Comparison of ENCODE assay signal across 25 cellular contexts in the genomic region with DNA sequence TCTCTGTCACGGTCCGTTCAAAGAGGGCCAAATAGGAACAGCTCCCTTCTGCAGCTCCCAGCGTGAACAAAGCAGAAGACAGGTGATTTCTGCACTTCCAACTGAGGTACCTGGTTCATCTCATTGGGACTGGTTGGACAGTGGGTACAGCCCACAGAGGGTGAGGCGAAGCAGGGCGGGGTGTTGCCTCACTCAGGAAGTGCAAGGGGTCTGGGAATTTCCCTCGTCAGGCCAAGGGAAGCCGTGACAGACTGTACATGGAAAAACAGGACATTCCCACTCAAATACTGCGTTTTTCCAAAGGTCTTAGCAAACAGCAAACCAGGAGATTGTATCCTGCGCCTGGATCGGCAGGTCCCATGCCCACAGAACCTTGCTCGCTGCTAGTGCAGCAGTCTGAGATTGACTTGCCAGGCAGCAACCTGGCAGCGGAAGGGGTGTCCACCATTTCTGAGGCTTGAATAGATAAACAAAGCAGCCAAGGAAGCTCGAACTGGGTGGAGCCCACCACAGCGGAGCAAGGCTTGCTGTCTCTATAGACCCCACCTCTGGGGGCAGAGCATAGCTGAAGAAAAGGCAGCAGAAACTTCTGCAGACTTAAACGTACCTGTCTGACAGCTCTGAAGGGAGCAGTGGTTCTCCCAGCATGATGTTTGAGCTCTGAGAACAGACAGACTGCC. TPM values are rescaled to one million over a fixed set of nuclear protein-coding genes. Genes with fewer than 3 reads are reported as not detected.
DNase-seq lines count a peak whose midpoint lies in the region; ATAC-seq and TF ChIP-seq lines count a peak whose summit lies in the region.
"Had no signal": no experiment of that assay in that cellular context is flagged by ENCODE, and none has a peak within 500 bp of the region (broad histone marks: within the 10 kb centered on the region; RNA-seq: fewer than 3 reads in every experiment).

No MANE protein-coding gene starts in this region.

- H3K4me1 Mint-ChIP-seq in activated CD4-positive, alpha-beta T cell treated with anti-CD3 and anti-CD28 coated beads, Interleukin-2, amount 10 ng/mL, durations not matched to agents 24 days and 14 days = peaks cover 62% of the 10 kb centered on the region
- peaks cover 92 to 100% (median 100%) of the 10 kb centered on the region in 3 donors for H3K4me1 Mint-ChIP-seq in CD8-positive, alpha-beta memory T cell
- peaks cover 85% of the 10 kb centered on the region for H3K4me1 Mint-ChIP-seq in activated CD8-positive, alpha-beta T cell treated with anti-CD3 and anti-CD28 coated beads, Interleukin-2, amount 10 ng/mL, durations not matched to agents 7 days and 5 days (ENCODE audit: low read depth)
- H3K4me1 Mint-ChIP-seq: nephron progenitor cell had no signal

- peaks cover 59% of the 10 kb centered on the region for H3K4me1 ChIP-seq in CD8-positive, alpha-beta memory T cell (ENCODE audit: insufficient read depth, low read length)
- H3K4me1 ChIP-seq in uterus = no peaks in the 10 kb centered on the region
- H3K4me1 ChIP-seq: body of pancreas, colonic mucosa had no signal

- H3K36me3 ChIP-seq in CD8-positive, alpha-beta memory T cell (ENCODE audit: insufficient read depth, low read length) = peaks cover 16% of the 10 kb centered on the region
- no peaks in the 10 kb centered on the region for H3K36me3 ChIP-seq in uterus
- H3K36me3 ChIP-seq: colonic mucosa, thyroid gland had no signal

- H3K27ac Mint-ChIP-seq in activated CD4-positive, alpha-beta T cell treated with anti-CD3 and anti-CD28 coated beads, Interleukin-2, amount 10 ng/mL, durations not matched to agents 24 days and 14 days = peak overlapping the region; percentile 61
- peak overlapping the region; percentile 41 to 96 (median 80) for H3K27ac Mint-ChIP-seq in CD8-positive, alpha-beta memory T cell
- no peak overlapping the region for H3K27ac Mint-ChIP-seq in activated CD8-positive, alpha-beta T cell treated with anti-CD3 and anti-CD28 coated beads, Interleukin-2, amount 10 ng/mL, durations not matched to agents 7 days and 5 days
- H3K27ac Mint-ChIP-seq: nephron progenitor cell had no signal

- peaks cover 86% of the 10 kb centered on the region for H3K36me3 Mint-ChIP-seq in activated CD4-positive, alpha-beta T cell treated with anti-CD3 and anti-CD28 coated beads, Interleukin-2, amount 10 ng/mL, durations not matched to agents 24 days and 14 days (ENCODE audit: low read depth)
- peaks cover 41 to 86% (median 46%) of the 10 kb centered on the region in 3 donors for H3K36me3 Mint-ChIP-seq in CD8-positive, alpha-beta memory T cell
- peaks cover 99% of the 10 kb centered on the region for H3K36me3 Mint-ChIP-seq in activated CD8-positive, alpha-beta T cell treated with anti-CD3 and anti-CD28 coated beads, Interleukin-2, amount 10 ng/mL, durations not matched to agents 7 days and 5 days (ENCODE audit: low read depth)

- H3K27me3 Mint-ChIP-seq in activated CD4-positive, alpha-beta T cell treated with anti-CD3 and anti-CD28 coated beads, Interleukin-2, amount 10 ng/mL, durations not matched to agents 24 days and 14 days = no peaks in the 10 kb centered on the region
- no peaks in the 10 kb centered on the region for H3K27me3 Mint-ChIP-seq in CD8-positive, alpha-beta memory T cell
- no peaks in the 10 kb centered on the region for H3K27me3 Mint-ChIP-seq in activated CD8-positive, alpha-beta T cell treated with anti-CD3 and anti-CD28 coated beads, Interleukin-2, amount 10 ng/mL, durations not matched to agents 7 days and 5 days (ENCODE audit: low read depth)

- TF ChIP-seq CTCF in uterus (IDR thresholded peaks at IDR 0.05) = no peak

- DNase-seq in activated CD4-positive, alpha-beta T cell treated with anti-CD3 and anti-CD28 coated beads, Interleukin-2, amount 10 ng/mL, durations not matched to agents 24 days and 14 days = no peak
- DNase-seq in activated CD4-positive, alpha-beta T cell treated with anti-CD3 and anti-CD28 coated beads for 1 hour = no peak
- peak in 4 of 5 donors; percentile 10 to 71 (median 54) for DNase-seq in CD8-positive, alpha-beta memory T cell
- DNase-seq in activated CD8-positive, alpha-beta T cell treated with anti-CD3 and anti-CD28 coated beads, Interleukin-2, amount 10 ng/mL, durations not matched to agents 7 days and 5 days = no peak
- DNase-seq in lung microvascular endothelial cell (ENCODE audit: low read depth in 2 of 2) (peak; percentile 73 to 95), uterus (no peak), NCI-H345 treated with DMSO at 0.1 percent for 48 hours (lab: John Stamatoyannopoulos, UW; ENCODE audit: unreplicated experiment) (no peak)
- DNase-seq: activated effector memory CD4-positive, alpha-beta T cell treated with anti-CD3 and anti-CD28 coated beads, Interleukin-2, amount 50 U/mL, for 16 hours; body of pancreas; colonic mucosa; foreskin melanocyte; hypothalamus; KG1; mesendoderm; NCI-H1048; NCI-H526 treated with DMSO at 0.1 percent for 48 hours; nephron progenitor cell; SIG-M5; stimulated activated CD4-positive, alpha-beta T cell treated with anti-CD3 and anti-CD28 coated beads, Interleukin-4, amount 100 ng/mL, for 24 hours; T1000; thyroid gland had no signal

- intact Hi-C loops in activated CD4-positive, alpha-beta T cell treated with anti-CD3 and anti-CD28 coated beads, Interleukin-2, amount 10 ng/mL, durations not matched to agents 24 days and 14 days (cut with micrococcal nuclease) = no loop called here
- intact Hi-C loops in uterus (cut with DNase I; ENCODE audit: low total_unique reads) = no loop called here

- TF ChIP-seq POLR2A in uterus (IDR thresholded peaks at IDR 0.05) = no peak

- H3K4me3 ChIP-seq in CD8-positive, alpha-beta memory T cell (ENCODE audit: low read length) = no peak overlapping the region
- no peak overlapping the region for H3K4me3 ChIP-seq in uterus
- H3K4me3 ChIP-seq: body of pancreas, colonic mucosa, smooth muscle cell, thyroid gland had no signal

- H3K27me3 ChIP-seq in CD8-positive, alpha-beta memory T cell (ENCODE audit: insufficient read depth, low read length, poor library complexity, severe bottlenecking) = no peaks in the 10 kb centered on the region
- H3K27me3 ChIP-seq in uterus = no peaks in the 10 kb centered on the region
- H3K27me3 ChIP-seq: body of pancreas, colonic mucosa, thyroid gland had no signal

- POLR2A ChIA-PET in CD8-positive, alpha-beta memory T cell (lab: Charles Lee) = no interaction called here
- POLR2A ChIA-PET in activated CD8-positive, alpha-beta T cell treated with anti-CD3 and anti-CD28 coated beads, Interleukin-2, amount 10 ng/mL, durations not matched to agents 7 days and 5 days (lab: Charles Lee) = interaction anchor here (1.2 to 1.8 kb wide), 4 partner anchors 21 to 31 kb away, joined by 3 to 9 read pairs (median 3); no protein-coding TSS in a partner anchor

- H3K4me3 Mint-ChIP-seq in activated CD4-positive, alpha-beta T cell treated with anti-CD3 and anti-CD28 coated beads, Interleukin-2, amount 10 ng/mL, durations not matched to agents 24 days and 14 days = peak overlapping the region; percentile 14
- H3K4me3 Mint-ChIP-seq in CD8-positive, alpha-beta memory T cell = peak overlapping the region in 6 of 7 donors; percentile 58 to 82 (median 68)
- peak overlapping the region; percentile 20 for H3K4me3 Mint-ChIP-seq in activated CD8-positive, alpha-beta T cell treated with anti-CD3 and anti-CD28 coated beads, Interleukin-2, amount 10 ng/mL, durations not matched to agents 7 days and 5 days
- H3K4me3 Mint-ChIP-seq: nephron progenitor cell had no signal

- H3K9me3 ChIP-seq in CD8-positive, alpha-beta memory T cell (ENCODE audit: low read length) = no peaks in the 10 kb centered on the region
- H3K9me3 ChIP-seq in uterus = no peaks in the 10 kb centered on the region
- H3K9me3 ChIP-seq: body of pancreas, colonic mucosa, thyroid gland had no signal

- no peak overlapping the region for H3K27ac ChIP-seq in CD8-positive, alpha-beta memory T cell (ENCODE audit: low read depth, low read length)
- H3K27ac ChIP-seq in uterus = no peak overlapping the region
- H3K27ac ChIP-seq: body of pancreas, colonic mucosa, epithelial cell of prostate, thyroid gland had no signal

- no peak for ATAC-seq in activated CD8-positive, alpha-beta T cell treated with anti-CD3 and anti-CD28 coated beads, Interleukin-2, amount 10 ng/mL, durations not matched to agents 7 days and 5 days
- no peak for ATAC-seq in GM18861 (IDR thresholded peaks at IDR 0.05; ENCODE audit: unreplicated experiment)
- ATAC-seq: body of pancreas, HCT116 had no signal

- peaks cover 43% of the 10 kb centered on the region for H3K9me3 Mint-ChIP-seq in activated CD4-positive, alpha-beta T cell treated with anti-CD3 and anti-CD28 coated beads, Interleukin-2, amount 10 ng/mL, durations not matched to agents 24 days and 14 days
- H3K9me3 Mint-ChIP-seq in CD8-positive, alpha-beta memory T cell = peaks cover 0 to 31% (median 25%) of the 10 kb centered on the region in 5 donors
- peaks cover 11% of the 10 kb centered on the region for H3K9me3 Mint-ChIP-seq in activated CD8-positive, alpha-beta T cell treated with anti-CD3 and anti-CD28 coated beads, Interleukin-2, amount 10 ng/mL, durations not matched to agents 7 days and 5 days (ENCODE audit: insufficient read depth)

- CTCF ChIA-PET in CD8-positive, alpha-beta memory T cell (lab: Charles Lee) = interaction anchor here (0.8 to 1.4 kb wide), 3 partner anchors 20 to 121 kb away, joined by 3 read pairs; a partner anchor contains a TSS
- CTCF ChIA-PET in activated CD8-positive, alpha-beta T cell treated with anti-CD3 and anti-CD28 coated beads, Interleukin-2, amount 10 ng/mL, durations not matched to agents 7 days and 5 days (lab: Charles Lee) = interaction anchor here (0.7 to 1.1 kb wide), 2 partner anchors 9 to 121 kb away, joined by 3 read pairs; no protein-coding TSS in a partner anchor

RNA-seq across cellular contexts. Expression of a gene that starts 22.7 kb away (rescaled TPM):
- total RNA-seq in activated CD4-positive, alpha-beta T cell treated with anti-CD3 and anti-CD28 coated beads, Interleukin-2, amount 10 ng/mL, durations not matched to agents 24 days and 14 days = 180 and 181 TPM in 2 replicates
- 100 to 1,000 TPM; 233 to 242 TPM for total RNA-seq in CD8-positive, alpha-beta memory T cell
- 252 TPM for polyA plus RNA-seq in CD8-positive, alpha-beta memory T cell
- 100 to 1,000 TPM; 162 to 168 TPM for total RNA-seq in activated CD8-positive, alpha-beta T cell treated with anti-CD3 and anti-CD28 coated beads, Interleukin-2, amount 10 ng/mL, durations not matched to agents 7 days and 5 days
- total RNA-seq in lung microvascular endothelial cell (92.0 and 157 TPM in 2 replicates), uterus (10 to 100 TPM; 27.1 to 93.6 (median 64.1) TPM)

Comparison
In these comparisons a context has a peak if more than half of its experiments do, and no peak if none do; other contexts are left out.
1. DNase-seq: peak in CD8-positive, alpha-beta memory T cell (4 of 5) and lung microvascular endothelial cell (2 of 2); none in activated CD4-positive, alpha-beta T cell treated with anti-CD3 and anti-CD28 coated beads, Interleukin-2, amount 10 ng/mL, durations not matched to agents 24 days and 14 days (single experiment), activated CD4-positive, alpha-beta T cell treated with anti-CD3 and anti-CD28 coated beads for 1 hour (single experiment), activated CD8-positive, alpha-beta T cell treated with anti-CD3 and anti-CD28 coated beads, Interleukin-2, amount 10 ng/mL, durations not matched to agents 7 days and 5 days (single experiment), uterus (0 of 2) and NCI-H345 treated with DMSO at 0.1 percent for 48 hours (single experiment).
2. H3K4me3 Mint-ChIP-seq: peak in every context shown above with its lines; median percentile 68 in CD8-positive, alpha-beta memory T cell; 20 in activated CD8-positive, alpha-beta T cell treated with anti-CD3 and anti-CD28 coated beads, Interleukin-2, amount 10 ng/mL, durations not matched to agents 7 days and 5 days; 14 in activated CD4-positive, alpha-beta T cell treated with anti-CD3 and anti-CD28 coated beads, Interleukin-2, amount 10 ng/mL, durations not matched to agents 24 days and 14 days.